In genomic region chr10:59991117-59991516, GRCh38 we compare ENCODE assay signal across 13 cellular contexts.
DNase-seq lines count a peak whose midpoint lies in the region; ATAC-seq and TF ChIP-seq lines count a peak whose summit lies in the region.
"Had no signal": no experiment of that assay in that cellular context is flagged by ENCODE, and none has a peak within 500 bp of the region (broad histone marks: within the 10 kb centered on the region; RNA-seq: fewer than 3 reads in every experiment).

No MANE protein-coding gene starts in this region.

- H3K9me3 ChIP-seq in RWPE2 (ENCODE audit: severe bottlenecking) = no peaks in the 10 kb centered on the region

- H3K4me3 Mint-ChIP-seq in Calu3 (ENCODE audit: low read depth, unreplicated experiment) = peak overlapping the region; percentile 60
- no peak overlapping the region for H3K4me3 Mint-ChIP-seq in activated T-cell treated with anti-CD3 and anti-CD28 coated beads, Interleukin-2, amount 50 U/mL, for 4 hours
- H3K4me3 Mint-ChIP-seq: activated T-cell treated with anti-CD3 and anti-CD28 coated beads, Interleukin-2, amount 50 U/mL, for 72 hours had no signal

- intact Hi-C loops in Calu3 (cut with micrococcal nuclease; ENCODE audit: unreplicated experiment) = loop anchor here (1.0 kb wide), 1 partner anchor 26 kb away; no protein-coding TSS in a partner anchor

- H3K27ac ChIP-seq in RWPE2 (ENCODE audit: poor library complexity, severe bottlenecking) = peak overlapping the region; percentile 64

- ATAC-seq in RWPE2 (ENCODE audit: low read depth) (no peak), HG03196 (IDR thresholded peaks at IDR 0.05; ENCODE audit: unreplicated experiment) (no peak)
- no peak for ATAC-seq in activated T-cell treated with anti-CD3 and anti-CD28 coated beads, Interleukin-2, amount 50 U/mL, for 4 hours
- ATAC-seq: Panc1 had no signal

- BruUV-seq in Calu3 (replicated peaks; lab: Mats Ljungman, UMichigan) = TSS peak; percentile 97

- DNase-seq in Calu3 (no peak), NCI-H187 treated with DMSO at 0.1 percent for 48 hours (lab: John Stamatoyannopoulos, UW) (peak; percentile 5), RWPE2 (ENCODE audit: low spot score) (no peak), kidney tubule cell (ENCODE audit: low spot score) (peak; percentile 4), cerebellar cortex (ENCODE audit: low spot score) (no peak)
- DNase-seq in activated effector memory CD4-positive, alpha-beta T cell treated with anti-CD3 and anti-CD28 coated beads, Interleukin-2, amount 50 U/mL, for 16 hours = no peak
- DNase-seq in activated T-cell treated with anti-CD3 and anti-CD28 coated beads, Interleukin-2, amount 50 U/mL, for 4 hours = no peak
- DNase-seq: activated T-cell treated with anti-CD3 and anti-CD28 coated beads, Interleukin-2, amount 50 U/mL, for 72 hours; IMR-90 had no signal

- H3K4me1 ChIP-seq in RWPE2 (ENCODE audit: insufficient read depth, poor library complexity, severe bottlenecking) = peaks cover 24% of the 10 kb centered on the region

- H3K4me3 ChIP-seq in RWPE2 (ENCODE audit: severe bottlenecking) = no peak overlapping the region
- H3K4me3 ChIP-seq: GM12878 had no signal

- no peaks in the 10 kb centered on the region for H3K27me3 ChIP-seq in RWPE2 (ENCODE audit: insufficient read depth, poor library complexity, severe bottlenecking)

- H3K36me3 Mint-ChIP-seq in Calu3 (ENCODE audit: insufficient read depth, unreplicated experiment) = peaks cover 14% of the 10 kb centered on the region
- H3K36me3 Mint-ChIP-seq in activated T-cell treated with anti-CD3 and anti-CD28 coated beads, Interleukin-2, amount 50 U/mL, for 4 hours (ENCODE audit: insufficient read depth) = no peaks in the 10 kb centered on the region

- CTCF ChIA-PET in Calu3 (lab: Charles Lee) = interaction anchor here (0.6 to 1.8 kb wide), 17 partner anchors 12 to 490 kb away, joined by 3 to 11 read pairs (median 5); partner anchors contain the start of gene CCDC6

- no peaks in the 10 kb centered on the region for H3K27me3 Mint-ChIP-seq in Calu3 (ENCODE audit: unreplicated experiment)
- H3K27me3 Mint-ChIP-seq in activated T-cell treated with anti-CD3 and anti-CD28 coated beads, Interleukin-2, amount 50 U/mL, for 4 hours (ENCODE audit: low read depth) = peaks cover 20% of the 10 kb centered on the region
- H3K27me3 Mint-ChIP-seq: progenitor cell of endocrine pancreas had no signal

- peaks cover 8% of the 10 kb centered on the region for H3K9me3 Mint-ChIP-seq in Calu3 (ENCODE audit: low read depth, unreplicated experiment)
- H3K9me3 Mint-ChIP-seq in activated T-cell treated with anti-CD3 and anti-CD28 coated beads, Interleukin-2, amount 50 U/mL, for 4 hours = no peaks in the 10 kb centered on the region

- peak overlapping the region; percentile 99 for H3K27ac Mint-ChIP-seq in Calu3 (ENCODE audit: unreplicated experiment)
- H3K27ac Mint-ChIP-seq: activated T-cell treated with anti-CD3 and anti-CD28 coated beads, Interleukin-2, amount 50 U/mL, for 72 hours; progenitor cell of endocrine pancreas had no signal

- no peaks in the 10 kb centered on the region for H3K36me3 ChIP-seq in RWPE2 (ENCODE audit: low read depth)

- peaks cover 60% of the 10 kb centered on the region for H3K4me1 Mint-ChIP-seq in Calu3 (ENCODE audit: low read depth, unreplicated experiment)
- H3K4me1 Mint-ChIP-seq in activated T-cell treated with anti-CD3 and anti-CD28 coated beads, Interleukin-2, amount 50 U/mL, for 4 hours (ENCODE audit: low read depth) = peaks cover 6% of the 10 kb centered on the region

- TF ChIP-seq CTCF in Calu3 (IDR thresholded peaks at IDR 0.05; ENCODE audit: unreplicated experiment) = no peak
- no peak for TF ChIP-seq CTCF in RWPE2 (IDR thresholded peaks at IDR 0.05; ENCODE audit: poor library complexity, severe bottlenecking)

Comparison
In these comparisons a context has a peak if more than half of its experiments do, and no peak if none do; other contexts are left out.
1. DNase-seq: peak in NCI-H187 treated with DMSO at 0.1 percent for 48 hours (single experiment) and kidney tubule cell (single experiment); none in Calu3 (single experiment), RWPE2 (single experiment), activated effector memory CD4-positive, alpha-beta T cell treated with anti-CD3 and anti-CD28 coated beads, Interleukin-2, amount 50 U/mL, for 16 hours (single experiment), activated T-cell treated with anti-CD3 and anti-CD28 coated beads, Interleukin-2, amount 50 U/mL, for 4 hours (single experiment) and cerebellar cortex (single experiment).